Comparison of ENCODE assay signal across 9 cellular contexts in genomic region chr5:43227655-43228054, GRCh38. TPM values are rescaled to one million over a fixed set of nuclear protein-coding genes. Genes with fewer than 3 reads are reported as not detected.
DNase-seq lines count a peak whose midpoint lies in the region; ATAC-seq and TF ChIP-seq lines count a peak whose summit lies in the region.
"Had no signal": no experiment of that assay in that cellular context is flagged by ENCODE, and none has a peak within 500 bp of the region (broad histone marks: within the 10 kb centered on the region; RNA-seq: fewer than 3 reads in every experiment).

No MANE protein-coding gene starts in this region.

- no peak overlapping the region for H3K4me3 ChIP-seq in Karpas-422 (ENCODE audit: low read length)
- H3K4me3 ChIP-seq: coronary artery had no signal

- no peaks in the 10 kb centered on the region for H3K27me3 Mint-ChIP-seq in MCF 10A (ENCODE audit: insufficient read depth, unreplicated experiment)
- peaks cover 2% of the 10 kb centered on the region for H3K27me3 Mint-ChIP-seq in neural crest cell (ENCODE audit: low read depth)
- H3K27me3 Mint-ChIP-seq in naive thymus-derived CD8-positive, alpha-beta T cell = peaks cover 0 to 4% (median 0%) of the 10 kb centered on the region in 5 donors

- no peaks in the 10 kb centered on the region for H3K9me3 Mint-ChIP-seq in MCF 10A (ENCODE audit: unreplicated experiment)
- no peaks in the 10 kb centered on the region for H3K9me3 Mint-ChIP-seq in neural crest cell
- H3K9me3 Mint-ChIP-seq in naive thymus-derived CD8-positive, alpha-beta T cell = no peaks in the 10 kb centered on the region

- CTCF ChIA-PET in MCF 10A (lab: Yijun Ruan, JAX) = interaction anchor here (0.7 to 6.6 kb wide), 15 partner anchors 11 to 258 kb away, joined by 3 to 92 read pairs (median 5); no protein-coding TSS in a partner anchor

- DNase-seq in EH (ENCODE audit: low read depth) = peak; percentile 52
- no peak for DNase-seq in Karpas-422
- DNase-seq in MCF 10A (ENCODE audit: unreplicated experiment) = peak; percentile 67
- no peak for DNase-seq in neural crest cell (ENCODE audit: low read depth, low spot score)
- no peak for DNase-seq in HPDE6-E6E7 (ENCODE audit: extremely low spot score)
- DNase-seq in activated CD4-positive, CD25-positive, alpha-beta regulatory T cell (lab: John Stamatoyannopoulos, UW) = no peak
- DNase-seq in naive thymus-derived CD8-positive, alpha-beta T cell = no peak

- H3K9me3 ChIP-seq in Karpas-422 (ENCODE audit: low read length) = no peaks in the 10 kb centered on the region

- intact Hi-C loops in MCF 10A (cut with micrococcal nuclease) = loop anchor here (1.0 to 5.0 kb wide), 5 partner anchors 79 to 318 kb away; no protein-coding TSS in a partner anchor

- peak overlapping the region; percentile 25; the same call in 1 of the 2 replicates for H3K27ac ChIP-seq in Karpas-422 (ENCODE audit: low read length)
- H3K27ac ChIP-seq: coronary artery had no signal

- no peak overlapping the region for H2AFZ ChIP-seq in Karpas-422 (ENCODE audit: low read length)

- TF ChIP-seq CTCF in MCF 10A (IDR thresholded peaks at IDR 0.05; ENCODE audit: unreplicated experiment) (peak; percentile 51), neural crest cell (conservative IDR thresholded peaks at IDR 0.05) (peak; percentile 64)

- no peak overlapping the region for H3K4me2 ChIP-seq in Karpas-422 (ENCODE audit: low read depth, low read length, poor library complexity, severe bottlenecking)

- ATAC-seq in GM21360 (IDR thresholded peaks at IDR 0.05; ENCODE audit: unreplicated experiment) = no peak
- ATAC-seq in naive thymus-derived CD8-positive, alpha-beta T cell = no peak

- no peaks in the 10 kb centered on the region for H3K36me3 ChIP-seq in Karpas-422 (ENCODE audit: insufficient read depth, low read length)

- H3K36me3 Mint-ChIP-seq in MCF 10A (ENCODE audit: insufficient read depth, unreplicated experiment) (no peaks in the 10 kb centered on the region), neural crest cell (ENCODE audit: low read depth) (no peaks in the 10 kb centered on the region)
- H3K36me3 Mint-ChIP-seq in naive thymus-derived CD8-positive, alpha-beta T cell = no peaks in the 10 kb centered on the region

- peaks cover 64% of the 10 kb centered on the region for H3K4me1 ChIP-seq in Karpas-422 (ENCODE audit: low read length)

- POLR2A ChIA-PET in MCF 10A (lab: Yijun Ruan, JAX) = interaction anchor here (1.4 kb wide), 1 partner anchor 162 kb away, joined by 3 read pairs; no protein-coding TSS in a partner anchor
- POLR2A ChIA-PET in naive thymus-derived CD8-positive, alpha-beta T cell (lab: Charles Lee) = no interaction called here

- no peaks in the 10 kb centered on the region for H3K9me2 ChIP-seq in Karpas-422 (replicated peaks; ENCODE audit: insufficient read depth, low read length)

- H3K4me1 Mint-ChIP-seq in MCF 10A (ENCODE audit: insufficient read depth, unreplicated experiment) (peaks cover 4% of the 10 kb centered on the region), neural crest cell (no peaks in the 10 kb centered on the region)
- H3K4me1 Mint-ChIP-seq in naive thymus-derived CD8-positive, alpha-beta T cell = no peaks in the 10 kb centered on the region

- H3K4me3 Mint-ChIP-seq in MCF 10A (ENCODE audit: unreplicated experiment) (no peak overlapping the region), neural crest cell (no peak overlapping the region)
- no peak overlapping the region for H3K4me3 Mint-ChIP-seq in naive thymus-derived CD8-positive, alpha-beta T cell

- H3K27ac Mint-ChIP-seq in MCF 10A (ENCODE audit: low read depth, unreplicated experiment) (no peak overlapping the region), neural crest cell (ENCODE audit: unreplicated experiment) (no peak overlapping the region)
- no peak overlapping the region for H3K27ac Mint-ChIP-seq in naive thymus-derived CD8-positive, alpha-beta T cell

- no peaks in the 10 kb centered on the region for H3K27me3 ChIP-seq in Karpas-422 (ENCODE audit: low read length)

- no peak overlapping the region for H3K9ac ChIP-seq in Karpas-422 (ENCODE audit: low read length)

- BruUV-seq in MCF 10A (replicated peaks; lab: Mats Ljungman, UMichigan) = no TSS peak

- H4K20me1 ChIP-seq in Karpas-422 (ENCODE audit: insufficient read depth, low read depth, low read length) = no peaks in the 10 kb centered on the region

- no peaks in the 10 kb centered on the region for H3K79me2 ChIP-seq in Karpas-422 (ENCODE audit: low read length)

RNA-seq across cellular contexts. Expression of gene NIM1K, which starts 35.6 kb away (rescaled TPM):
- total RNA-seq in Karpas-422 (2014; rRNA removed; shearing (Covaris generic); ENCODE audit: low replicate concordance) = 9.3 and 10.2 TPM in 2 replicates
- total RNA-seq in MCF 10A (2022) = not detected in 2 replicates
- total RNA-seq in neural crest cell = 0.23 and 0.30 TPM in 2 replicates
- total RNA-seq in naive thymus-derived CD8-positive, alpha-beta T cell = under 1 TPM; 0.26 to 0.74 TPM
- not detected for polyA plus RNA-seq in naive thymus-derived CD8-positive, alpha-beta T cell

Comparison
In these comparisons a context has a peak if more than half of its experiments do, and no peak if none do; other contexts are left out.
1. DNase-seq: peak in EH (single experiment) and MCF 10A (single experiment); none in Karpas-422 (single experiment), neural crest cell (single experiment), HPDE6-E6E7 (single experiment), activated CD4-positive, CD25-positive, alpha-beta regulatory T cell (0 of 4) and naive thymus-derived CD8-positive, alpha-beta T cell (0 of 10).